ENCODE assay signal across 8 cellular contexts in genomic region chr15:48810414-48811324, GRCh38.
DNase-seq lines count a peak whose midpoint lies in the region; ATAC-seq lines count a peak whose summit lies in the region.

Gene CEP152, minus strand, starts transcription at chr15:48811069. Its CDS starts 5,420 bp downstream, at chr15:48805649.

- H3K9me3 Mint-ChIP-seq in central memory CD8-positive, alpha-beta T cell: no peaks in the 10 kb centered on the region

- H3K4me3 Mint-ChIP-seq in central memory CD8-positive, alpha-beta T cell: peak within 1 kb of the TSS; percentile 93

- no peaks in the 10 kb centered on the region for H3K27me3 Mint-ChIP-seq in central memory CD8-positive, alpha-beta T cell

- H3K27ac Mint-ChIP-seq in central memory CD8-positive, alpha-beta T cell (ENCODE audit: low read depth): peak within 1 kb of the TSS; percentile 80

- H3K36me3 Mint-ChIP-seq in central memory CD8-positive, alpha-beta T cell (ENCODE audit: insufficient read depth): peaks cover 8% of the 10 kb centered on the region

- ATAC-seq in GM19043 (IDR thresholded peaks at IDR 0.05; ENCODE audit: low read depth, unreplicated experiment) (peak; percentile 95), HG03354 (IDR thresholded peaks at IDR 0.05; ENCODE audit: poor library complexity, severe bottlenecking, unreplicated experiment) (peak; percentile 97)
- peak; percentile 96 for ATAC-seq in central memory CD8-positive, alpha-beta T cell (replicated peaks; ENCODE audit: extremely low read depth, poor library complexity, severe bottlenecking)

- peaks cover 38% of the 10 kb centered on the region for H3K4me1 Mint-ChIP-seq in central memory CD8-positive, alpha-beta T cell

- DNase-seq in AG20443 (ENCODE audit: low spot score): peak; percentile 97
- DNase-seq in NCI-H446 (lab: John Stamatoyannopoulos, UW): peak; percentile 96 to 99
- DNase-seq in activated CD4-positive, CD25-positive, alpha-beta regulatory T cell (lab: John Stamatoyannopoulos, UW): peak; percentile 93 to 98 (median 96)
- DNase-seq in central memory CD8-positive, alpha-beta T cell (ENCODE audit: low spot score in 2 of 2): peak; percentile 93 to 96
- DNase-seq in iris pigment epithelial cell (ENCODE audit: low read depth): peak; percentile 100
- peak; percentile 94 to 96 for DNase-seq in stimulated activated CD4-positive, alpha-beta T cell treated with anti-CD3 and anti-CD28 coated beads, Interleukin-12 subunit alpha, Interleukin-12 subunit beta, amount 100 ng/mL, for 24 hours (ENCODE audit: low read depth in 2 of 2)

Comparison
In these comparisons a context has a peak if more than half of its experiments do, and no peak if none do; other contexts are left out.
1. Peak in every context shown above with its lines: DNase-seq and ATAC-seq.